8 cellular contexts compared by ENCODE assay signal in the genomic region with DNA sequence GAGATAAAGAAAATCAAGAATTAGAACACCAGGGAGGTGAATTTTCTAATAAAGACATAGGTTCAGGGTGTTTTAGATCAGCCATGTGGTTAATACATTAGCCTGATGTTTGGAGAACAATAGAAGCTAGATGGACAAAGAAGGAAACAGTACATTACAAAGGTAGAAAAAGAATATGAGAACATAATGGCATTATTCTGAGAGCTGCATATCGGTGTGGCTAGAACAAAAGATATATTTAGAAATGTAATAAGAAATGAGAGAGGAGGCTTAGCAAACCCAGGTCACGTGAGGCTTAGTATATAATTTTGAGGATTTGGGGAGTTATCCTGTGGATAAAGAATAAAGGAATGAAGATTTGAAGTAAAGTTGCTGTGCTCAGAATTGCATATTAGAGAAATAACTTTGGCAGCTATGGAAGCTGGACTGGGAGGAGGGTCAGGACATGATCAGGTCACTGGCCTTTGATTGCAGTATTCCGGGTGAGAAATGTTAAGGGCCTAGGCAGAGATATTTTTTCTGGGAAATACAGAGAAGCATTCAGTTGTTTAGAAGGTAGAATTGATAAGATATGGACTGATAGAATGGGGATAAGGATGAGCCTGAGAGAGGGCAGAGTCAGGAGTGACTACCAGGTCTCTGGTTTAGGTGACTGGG.
DNase-seq lines count a peak whose midpoint lies in the region; ATAC-seq and TF ChIP-seq lines count a peak whose summit lies in the region.
"Not testable (repeated sequence)": the region's sequence is repeated elsewhere in the genome, so short reads cannot be mapped to it uniquely, and the experiment has no call there.

No MANE protein-coding gene starts in this region.

- H4K20me1 ChIP-seq in BLaER1 = not testable (repeated sequence)

- ATAC-seq in right lobe of liver = peak; percentile 75 to 89 (median 84)

- not testable (repeated sequence) for H3K4me3 ChIP-seq in BLaER1; breast epithelium; cardiac muscle cell; right lobe of liver; skeletal muscle tissue (ENCODE audit: low read length in 3 of 3)
- H3K4me3 ChIP-seq in ovary (peak overlapping the region; percentile 25), tibial artery (peak overlapping the region; percentile 67 to 69)

- TF ChIP-seq POLR2A in breast epithelium (IDR thresholded peaks at IDR 0.05); right lobe of liver (IDR thresholded peaks at IDR 0.05); ovary (IDR thresholded peaks at IDR 0.05): not testable (repeated sequence)

- peak; percentile 72 for DNase-seq in NCI-H2171 treated with DMSO at 0.1 percent for 48 hours (lab: John Stamatoyannopoulos, UW)
- DNase-seq in breast epithelium (ENCODE audit: low spot score in 2 of 2); cardiac muscle cell (ENCODE audit: low read depth in 1 of 2, low spot score in 1 of 2); ovary; tibial artery: not testable (repeated sequence)
- peak in 1 of 3 donors; percentile 60 for DNase-seq in right lobe of liver

- intact Hi-C loops in breast epithelium (cut with DNase I; ENCODE audit: low total_unique reads); right lobe of liver (cut with DNase I); tibial artery (cut with DNase I; ENCODE audit: low total_unique reads): not testable (repeated sequence)
- intact Hi-C loops in ovary (cut with DNase I) = loop anchor here in 1 of 4 donors (2.0 kb wide), 1 partner anchor 21 kb away; no protein-coding TSS in a partner anchor

- not testable (repeated sequence) for H3K27me3 ChIP-seq in BLaER1; breast epithelium; cardiac muscle cell; right lobe of liver; ovary; skeletal muscle tissue (ENCODE audit: control insufficient read depth in 3 of 3, insufficient read depth in 3 of 3, low read length in 3 of 3); tibial artery

- not testable (repeated sequence) for TF ChIP-seq EP300 in ovary (IDR thresholded peaks at IDR 0.05)

- 52% methylated on average over 3 of the region's 3 CpGs for WGBS in right lobe of liver (ENCODE audit: insufficient coverage, low coverage, low lambda C conversion rate, missing lambda C conversion rate)
- whole genome bisulfite sequencing in ovary, 3 donors = 21 to 31% (median 31%) methylated on average over 3 of the region's 3 CpGs

- not testable (repeated sequence) for H3K9ac ChIP-seq in BLaER1; skeletal muscle tissue (ENCODE audit: low read depth in 1 of 3, low read length in 3 of 3)

- H3K36me3 ChIP-seq in BLaER1; breast epithelium; cardiac muscle cell; right lobe of liver; ovary; skeletal muscle tissue (ENCODE audit: control insufficient read depth in 3 of 3, insufficient read depth in 3 of 3, low read length in 3 of 3); tibial artery: not testable (repeated sequence)

- H3K4me2 ChIP-seq in BLaER1 = 0 out of 2 replicates have a peak overlapping the region, but pooled peaks have one; percentile 4

- TF ChIP-seq CTCF in breast epithelium (IDR thresholded peaks at IDR 0.05); cardiac muscle cell (IDR thresholded peaks at IDR 0.05; ENCODE audit: low read depth, low read length); right lobe of liver (IDR thresholded peaks at IDR 0.05); ovary (IDR thresholded peaks at IDR 0.05); tibial artery (IDR thresholded peaks at IDR 0.05): not testable (repeated sequence)

- not testable (repeated sequence) for H3K4me1 ChIP-seq in BLaER1; breast epithelium; ovary (ENCODE audit: insufficient read depth)
- peaks cover 31% of the 10 kb centered on the region for H3K4me1 ChIP-seq in cardiac muscle cell (ENCODE audit: low read depth)
- peaks cover 0 to 24% (median 9%) of the 10 kb centered on the region in 4 donors for H3K4me1 ChIP-seq in right lobe of liver
- peaks cover 28 to 33% (median 31%) of the 10 kb centered on the region in 3 donors for H3K4me1 ChIP-seq in skeletal muscle tissue (ENCODE audit: control insufficient read depth in 3 of 3, insufficient read depth in 3 of 3, low read length in 3 of 3)
- peaks cover 0 to 63% (median 19%) of the 10 kb centered on the region in 4 donors for H3K4me1 ChIP-seq in tibial artery

- H3K9me3 ChIP-seq in BLaER1; breast epithelium; cardiac muscle cell (ENCODE audit: low read depth); right lobe of liver; ovary; skeletal muscle tissue (ENCODE audit: control insufficient read depth in 3 of 3, low read length in 3 of 3); tibial artery: not testable (repeated sequence)

- not testable (repeated sequence) for H3K27ac ChIP-seq in BLaER1
- H3K27ac ChIP-seq in breast epithelium (peak overlapping the region; percentile 37 to 77), cardiac muscle cell (peak overlapping the region; percentile 2), right lobe of liver (peak overlapping the region; percentile 63 to 74 (median 74)), ovary (peak overlapping the region in 1 of 2 donors; percentile 38), skeletal muscle tissue (ENCODE audit: low read depth, low read length) (peak overlapping the region; percentile 60), tibial artery (peak overlapping the region; percentile 83 to 95)
